Comparison of ENCODE assay signal across 16 cellular contexts in the genomic region with DNA sequence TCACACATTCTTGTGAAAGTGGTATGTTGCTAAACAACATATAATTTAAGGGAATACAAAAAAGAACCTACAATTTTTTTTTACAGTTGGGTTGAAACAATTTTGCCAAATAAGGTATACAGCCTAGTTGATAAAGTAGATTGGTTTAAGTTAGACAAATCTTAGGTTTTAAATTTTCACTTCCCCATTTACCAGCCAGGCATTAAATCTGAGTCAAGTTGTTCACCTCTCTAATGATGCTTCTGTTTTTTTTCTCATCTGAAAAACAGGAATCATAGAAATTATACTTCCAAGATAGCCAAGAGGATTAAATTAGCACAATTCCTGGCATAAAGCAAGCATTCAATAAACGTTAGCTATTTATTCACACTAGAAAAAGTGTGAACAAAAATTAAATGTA. TPM values are rescaled to one million over a fixed set of nuclear protein-coding genes. Genes with fewer than 3 reads are reported as not detected.
DNase-seq lines count a peak whose midpoint lies in the region; ATAC-seq and TF ChIP-seq lines count a peak whose summit lies in the region.
"Had no signal": no experiment of that assay in that cellular context is flagged by ENCODE, and none has a peak within 500 bp of the region (broad histone marks: within the 10 kb centered on the region; RNA-seq: fewer than 3 reads in every experiment).

No MANE protein-coding gene starts in this region.

- intact Hi-C loops in colonic mucosa (cut with DNase I) (no loop called here), esophagus muscularis mucosa (cut with DNase I) (no loop called here), Right ventricle myocardium inferior (cut with DNase I) (no loop called here)

- no peak overlapping the region for H3K27ac Mint-ChIP-seq in memory B cell
- H3K27ac Mint-ChIP-seq: activated CD4-positive, alpha-beta T cell treated with anti-CD3 and anti-CD28 coated beads, Interleukin-2, amount 10 ng/mL, durations not matched to agents 24 days and 14 days; activated naive CD8-positive, alpha-beta T cell treated with anti-CD3 and anti-CD28 coated beads, Interleukin-2, amount 50 U/mL, for 24 hours had no signal

- H3K27ac ChIP-seq in colonic mucosa (no peak overlapping the region), esophagus muscularis mucosa (replicated peaks in 1 of 4) (no peak overlapping the region)
- H3K27ac ChIP-seq: RWPE1 had no signal

- TF ChIP-seq EP300 in esophagus muscularis mucosa (IDR thresholded peaks at IDR 0.05): no peak

- ATAC-seq in GM19043 (IDR thresholded peaks at IDR 0.05; ENCODE audit: low read depth, unreplicated experiment) (peak; percentile 93), HG02642 (IDR thresholded peaks at IDR 0.05; ENCODE audit: poor library complexity, unreplicated experiment) (peak; percentile 83), HG03460 (IDR thresholded peaks at IDR 0.05; ENCODE audit: unreplicated experiment) (peak; percentile 87), memory B cell (ENCODE audit: low read depth) (peak; percentile 100), Right ventricle myocardium inferior (no peak)
- ATAC-seq: activated naive CD8-positive, alpha-beta T cell treated with anti-CD3 and anti-CD28 coated beads, Interleukin-2, amount 50 U/mL, for 24 hours had no signal

- no peaks in the 10 kb centered on the region for H3K27me3 ChIP-seq in colonic mucosa
- no peaks in the 10 kb centered on the region for H3K27me3 ChIP-seq in esophagus muscularis mucosa

- H3K9me3 Mint-ChIP-seq in memory B cell: no peaks in the 10 kb centered on the region
- H3K9me3 Mint-ChIP-seq: activated CD4-positive, alpha-beta T cell treated with anti-CD3 and anti-CD28 coated beads, Interleukin-2, amount 10 ng/mL, durations not matched to agents 24 days and 14 days; activated naive CD8-positive, alpha-beta T cell treated with anti-CD3 and anti-CD28 coated beads, Interleukin-2, amount 50 U/mL, for 24 hours had no signal

- H3K4me3 ChIP-seq in colonic mucosa: no peak overlapping the region
- H3K4me3 ChIP-seq in esophagus muscularis mucosa: no peak overlapping the region
- H3K4me3 ChIP-seq: HAP-1, smooth muscle cell had no signal

- no peak overlapping the region for H3K9ac ChIP-seq in colonic mucosa (ENCODE audit: low read depth in 2 of 2, low read length in 2 of 2)

- WGBS in esophagus muscularis mucosa: 28% methylated on average over 1 of the region's 1 CpG

- peaks cover 15% of the 10 kb centered on the region for H3K36me3 Mint-ChIP-seq in memory B cell

- H3K9me3 ChIP-seq in colonic mucosa (no peaks in the 10 kb centered on the region), esophagus muscularis mucosa (no peaks in the 10 kb centered on the region)
- H3K9me3 ChIP-seq: HAP-1 had no signal

- no peaks in the 10 kb centered on the region for H3K27me3 Mint-ChIP-seq in memory B cell
- H3K27me3 Mint-ChIP-seq: activated CD4-positive, alpha-beta T cell treated with anti-CD3 and anti-CD28 coated beads, Interleukin-2, amount 10 ng/mL, durations not matched to agents 24 days and 14 days; activated naive CD8-positive, alpha-beta T cell treated with anti-CD3 and anti-CD28 coated beads, Interleukin-2, amount 50 U/mL, for 24 hours had no signal

- H3K4me1 Mint-ChIP-seq in memory B cell: peaks cover 15% of the 10 kb centered on the region

- no peak overlapping the region for H3K4me3 Mint-ChIP-seq in memory B cell
- H3K4me3 Mint-ChIP-seq: activated CD4-positive, alpha-beta T cell treated with anti-CD3 and anti-CD28 coated beads, Interleukin-2, amount 10 ng/mL, durations not matched to agents 24 days and 14 days; activated naive CD8-positive, alpha-beta T cell treated with anti-CD3 and anti-CD28 coated beads, Interleukin-2, amount 50 U/mL, for 24 hours had no signal

- TF ChIP-seq CTCF in colonic mucosa (IDR thresholded peaks at IDR 0.05) (no peak), esophagus muscularis mucosa (IDR thresholded peaks at IDR 0.05) (no peak)

- H3K4me1 ChIP-seq in colonic mucosa (no peaks in the 10 kb centered on the region), esophagus muscularis mucosa (peaks cover 0 to 11% (median 7%) of the 10 kb centered on the region in 4 donors)
- H3K4me1 ChIP-seq: HAP-1 had no signal

- TF ChIP-seq POLR2A in esophagus muscularis mucosa (IDR thresholded peaks at IDR 0.05; ENCODE audit: low read depth): no peak

- DNase-seq in memory B cell (ENCODE audit: low spot score in 2 of 2) (peak in 1 of 2 donors; percentile 13), colonic mucosa (no peak), esophagus muscularis mucosa (ENCODE audit: extremely low spot score) (no peak), SIG-M5 treated with dmso at 0.1 percent for 504 hours (lab: John Stamatoyannopoulos, UW; ENCODE audit: unreplicated experiment) (no peak), Right ventricle myocardium inferior (ENCODE audit: missing footprints) (no peak)
- DNase-seq: activated CD4-positive, alpha-beta T cell treated with anti-CD3 and anti-CD28 coated beads, Interleukin-2, amount 10 ng/mL, durations not matched to agents 24 days and 14 days; activated naive CD8-positive, alpha-beta T cell treated with anti-CD3 and anti-CD28 coated beads, Interleukin-2, amount 50 U/mL, for 24 hours; DMS153; effector memory CD4-positive, alpha-beta T cell; hypothalamus had no signal

- H3K36me3 ChIP-seq in colonic mucosa: no peaks in the 10 kb centered on the region
- H3K36me3 ChIP-seq in esophagus muscularis mucosa: peaks cover 0 to 33% (median 11%) of the 10 kb centered on the region in 4 donors
- H3K36me3 ChIP-seq: HAP-1 had no signal

RNA-seq across cellular contexts. Expression of gene ZBTB44, which starts 45.2 kb away (rescaled TPM):
- 10 to 100 TPM; 26.1 to 35.5 TPM for total RNA-seq in colonic mucosa
- 10 to 100 TPM; 50.4 to 86.4 (median 65.3) TPM for total RNA-seq in esophagus muscularis mucosa
- total RNA-seq in Right ventricle myocardium inferior: 41.5 TPM
